18 cellular contexts compared by ENCODE assay signal in genomic region chr5:1054799-1055775, GRCh38. TPM values are rescaled to one million over a fixed set of nuclear protein-coding genes. Genes with fewer than 3 reads are reported as not detected.
DNase-seq lines count a peak whose midpoint lies in the region; ATAC-seq, FAIRE-seq and TF ChIP-seq lines count a peak whose summit lies in the region.
"Had no signal": no experiment of that assay in that cellular context is flagged by ENCODE, and none has a peak within 500 bp of the region (broad histone marks: within the 10 kb centered on the region; RNA-seq: fewer than 3 reads in every experiment).

No MANE protein-coding gene starts in this region.

- peak overlapping the region; percentile 51 for H3K27ac Mint-ChIP-seq in activated naive CD4-positive, alpha-beta T cell treated with anti-CD3 and anti-CD28 coated beads, Interleukin-2, amount 50 U/mL, for 24 hours
- H3K27ac Mint-ChIP-seq in endothelial cell (ENCODE audit: unreplicated experiment) (no peak overlapping the region), neural progenitor cell (peak overlapping the region; percentile 25)
- H3K27ac Mint-ChIP-seq: CD4-positive, CD25-positive, alpha-beta regulatory T cell had no signal

- no peak overlapping the region for H3K27ac ChIP-seq in neural progenitor cell
- H3K27ac ChIP-seq: SJSA1 had no signal

- H3K9me3 ChIP-seq in neural progenitor cell (ENCODE audit: low read depth), result no peaks in the 10 kb centered on the region
- H3K9me3 ChIP-seq: SJSA1 had no signal

- no peaks in the 10 kb centered on the region for H4K20me1 ChIP-seq in neural progenitor cell (ENCODE audit: low read depth)

- H3K9me3 Mint-ChIP-seq in activated naive CD4-positive, alpha-beta T cell treated with anti-CD3 and anti-CD28 coated beads, Interleukin-2, amount 50 U/mL, for 24 hours, result no peaks in the 10 kb centered on the region
- H3K9me3 Mint-ChIP-seq in endothelial cell (ENCODE audit: unreplicated experiment) (no peaks in the 10 kb centered on the region), neural progenitor cell (no peaks in the 10 kb centered on the region)

- H3K4me2 ChIP-seq in neural progenitor cell, result no peak overlapping the region

- H3K4me1 ChIP-seq in neural progenitor cell, result no peaks in the 10 kb centered on the region

- H3K36me3 ChIP-seq in neural progenitor cell, result no peaks in the 10 kb centered on the region

- H2AFZ ChIP-seq in neural progenitor cell (replicated peaks), result no peak overlapping the region

- TF ChIP-seq CTCF in endothelial cell (IDR thresholded peaks at IDR 0.05; ENCODE audit: unreplicated experiment) (no peak), neural progenitor cell (IDR thresholded peaks at IDR 0.05) (no peak)

- H3K27me3 ChIP-seq in neural progenitor cell, result no peaks in the 10 kb centered on the region
- H3K27me3 ChIP-seq: SJSA1 had no signal

- peak; percentile 82 for FAIRE-seq in HTR-8/SVneo (lab: Jason Lieb, UNC)
- FAIRE-seq: G401.6, GM12892 had no signal

- H3K36me3 Mint-ChIP-seq in activated naive CD4-positive, alpha-beta T cell treated with anti-CD3 and anti-CD28 coated beads, Interleukin-2, amount 50 U/mL, for 24 hours, result no peaks in the 10 kb centered on the region
- H3K36me3 Mint-ChIP-seq in endothelial cell (ENCODE audit: low read depth, unreplicated experiment), result peaks cover 6% of the 10 kb centered on the region
- peaks cover 8% of the 10 kb centered on the region for H3K36me3 Mint-ChIP-seq in neural progenitor cell

- no peak overlapping the region for H3K9ac ChIP-seq in neural progenitor cell

- H3K4me1 Mint-ChIP-seq in activated naive CD4-positive, alpha-beta T cell treated with anti-CD3 and anti-CD28 coated beads, Interleukin-2, amount 50 U/mL, for 24 hours, result no peaks in the 10 kb centered on the region
- H3K4me1 Mint-ChIP-seq in endothelial cell (ENCODE audit: unreplicated experiment) (no peaks in the 10 kb centered on the region), neural progenitor cell (peaks cover 9% of the 10 kb centered on the region)
- H3K4me1 Mint-ChIP-seq: CD4-positive, CD25-positive, alpha-beta regulatory T cell had no signal

- no peaks in the 10 kb centered on the region for H3K27me3 Mint-ChIP-seq in activated naive CD4-positive, alpha-beta T cell treated with anti-CD3 and anti-CD28 coated beads, Interleukin-2, amount 50 U/mL, for 24 hours
- H3K27me3 Mint-ChIP-seq in endothelial cell (ENCODE audit: unreplicated experiment) (peaks cover 1% of the 10 kb centered on the region), neural progenitor cell (ENCODE audit: insufficient read depth, low read depth) (peaks cover 2% of the 10 kb centered on the region)
- H3K27me3 Mint-ChIP-seq: CD4-positive, CD25-positive, alpha-beta regulatory T cell had no signal

- H3K79me2 ChIP-seq in neural progenitor cell (ENCODE audit: low read depth), result no peaks in the 10 kb centered on the region

- DNase-seq in activated naive CD4-positive, alpha-beta T cell treated with anti-CD3 and anti-CD28 coated beads, Interleukin-2, amount 50 U/mL, for 16 hours, result no peak
- DNase-seq in HTR-8/SVneo (ENCODE audit: insufficient read length, low spot score) (no peak), endothelial cell (ENCODE audit: low spot score) (no peak), neural progenitor cell (ENCODE audit: low spot score) (no peak), NCI-H187 (lab: John Stamatoyannopoulos, UW) (no peak)
- DNase-seq: Calu3; CD4-positive, CD25-positive, alpha-beta regulatory T cell; DMS79 treated with DMSO at 0.1 percent for 48 hours; IMR-90; NCI-H2029; NCI-H510A had no signal

- no peaks in the 10 kb centered on the region for H3F3A ChIP-seq in neural progenitor cell (ENCODE audit: low read depth)

- no peak overlapping the region for H3K4me3 Mint-ChIP-seq in activated naive CD4-positive, alpha-beta T cell treated with anti-CD3 and anti-CD28 coated beads, Interleukin-2, amount 50 U/mL, for 24 hours
- H3K4me3 Mint-ChIP-seq in endothelial cell (ENCODE audit: unreplicated experiment) (peak overlapping the region; percentile 11), neural progenitor cell (peak overlapping the region; percentile 30)
- H3K4me3 Mint-ChIP-seq: CD4-positive, CD25-positive, alpha-beta regulatory T cell had no signal

- no peak overlapping the region for H3K4me3 ChIP-seq in neural progenitor cell
- H3K4me3 ChIP-seq: SJSA1 had no signal

- ATAC-seq in HG02840 (IDR thresholded peaks at IDR 0.05; ENCODE audit: low FRiP score, unreplicated experiment), result no peak
- no peak for ATAC-seq in GM19463 (IDR thresholded peaks at IDR 0.05; ENCODE audit: unreplicated experiment)

RNA-seq across cellular contexts. Expression of gene NKD2, which starts 46.5 kb away (rescaled TPM):
- total RNA-seq in endothelial cell (ENCODE audit: unreplicated experiment), result 1.8 TPM
- 1.3 and 3.2 TPM in 2 replicates for total RNA-seq in neural progenitor cell (ENCODE audit: low replicate concordance)
- total RNA-seq: CD4-positive, CD25-positive, alpha-beta regulatory T cell; IMR-90; LHCN-M2 had no signal

RNA-seq across cellular contexts. Expression of gene SLC12A7, which starts 56.8 kb away (rescaled TPM):
- 24.5 TPM for total RNA-seq in endothelial cell (ENCODE audit: unreplicated experiment)
- total RNA-seq in neural progenitor cell (ENCODE audit: low replicate concordance), result 7.5 and 27.3 TPM in 2 replicates
